ENCODE assay signal across 1 cellular context in the genomic region with DNA sequence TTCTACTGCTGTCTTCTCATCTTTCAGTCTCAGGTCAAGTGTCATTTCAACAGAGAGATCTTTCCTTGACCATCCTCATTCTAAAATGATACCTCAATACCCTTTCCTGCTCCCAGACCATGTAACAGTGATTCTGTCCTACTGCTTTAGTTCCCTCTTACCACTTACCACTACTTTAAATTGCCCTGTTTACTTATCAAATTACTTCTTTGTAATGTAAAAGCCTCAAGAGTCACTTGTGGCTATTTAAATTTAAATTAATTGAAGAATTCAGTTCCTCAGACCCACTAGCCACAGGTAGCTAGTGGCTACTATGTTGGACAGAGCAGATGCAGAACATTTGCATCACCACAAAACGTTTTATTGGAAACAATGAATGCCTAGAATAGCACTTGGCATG.
A peak's percentile ranks its signal among the peaks of the same experiment; 100 is the strongest.
TF ChIP-seq lines count a peak whose summit lies in the region.

No MANE protein-coding gene starts in this region.

TF ChIP-seq in GM23338, 12 proteins besides CTCF, POLR2A, EP300 and RAD21:
- TF ChIP-seq, protein P1, sequence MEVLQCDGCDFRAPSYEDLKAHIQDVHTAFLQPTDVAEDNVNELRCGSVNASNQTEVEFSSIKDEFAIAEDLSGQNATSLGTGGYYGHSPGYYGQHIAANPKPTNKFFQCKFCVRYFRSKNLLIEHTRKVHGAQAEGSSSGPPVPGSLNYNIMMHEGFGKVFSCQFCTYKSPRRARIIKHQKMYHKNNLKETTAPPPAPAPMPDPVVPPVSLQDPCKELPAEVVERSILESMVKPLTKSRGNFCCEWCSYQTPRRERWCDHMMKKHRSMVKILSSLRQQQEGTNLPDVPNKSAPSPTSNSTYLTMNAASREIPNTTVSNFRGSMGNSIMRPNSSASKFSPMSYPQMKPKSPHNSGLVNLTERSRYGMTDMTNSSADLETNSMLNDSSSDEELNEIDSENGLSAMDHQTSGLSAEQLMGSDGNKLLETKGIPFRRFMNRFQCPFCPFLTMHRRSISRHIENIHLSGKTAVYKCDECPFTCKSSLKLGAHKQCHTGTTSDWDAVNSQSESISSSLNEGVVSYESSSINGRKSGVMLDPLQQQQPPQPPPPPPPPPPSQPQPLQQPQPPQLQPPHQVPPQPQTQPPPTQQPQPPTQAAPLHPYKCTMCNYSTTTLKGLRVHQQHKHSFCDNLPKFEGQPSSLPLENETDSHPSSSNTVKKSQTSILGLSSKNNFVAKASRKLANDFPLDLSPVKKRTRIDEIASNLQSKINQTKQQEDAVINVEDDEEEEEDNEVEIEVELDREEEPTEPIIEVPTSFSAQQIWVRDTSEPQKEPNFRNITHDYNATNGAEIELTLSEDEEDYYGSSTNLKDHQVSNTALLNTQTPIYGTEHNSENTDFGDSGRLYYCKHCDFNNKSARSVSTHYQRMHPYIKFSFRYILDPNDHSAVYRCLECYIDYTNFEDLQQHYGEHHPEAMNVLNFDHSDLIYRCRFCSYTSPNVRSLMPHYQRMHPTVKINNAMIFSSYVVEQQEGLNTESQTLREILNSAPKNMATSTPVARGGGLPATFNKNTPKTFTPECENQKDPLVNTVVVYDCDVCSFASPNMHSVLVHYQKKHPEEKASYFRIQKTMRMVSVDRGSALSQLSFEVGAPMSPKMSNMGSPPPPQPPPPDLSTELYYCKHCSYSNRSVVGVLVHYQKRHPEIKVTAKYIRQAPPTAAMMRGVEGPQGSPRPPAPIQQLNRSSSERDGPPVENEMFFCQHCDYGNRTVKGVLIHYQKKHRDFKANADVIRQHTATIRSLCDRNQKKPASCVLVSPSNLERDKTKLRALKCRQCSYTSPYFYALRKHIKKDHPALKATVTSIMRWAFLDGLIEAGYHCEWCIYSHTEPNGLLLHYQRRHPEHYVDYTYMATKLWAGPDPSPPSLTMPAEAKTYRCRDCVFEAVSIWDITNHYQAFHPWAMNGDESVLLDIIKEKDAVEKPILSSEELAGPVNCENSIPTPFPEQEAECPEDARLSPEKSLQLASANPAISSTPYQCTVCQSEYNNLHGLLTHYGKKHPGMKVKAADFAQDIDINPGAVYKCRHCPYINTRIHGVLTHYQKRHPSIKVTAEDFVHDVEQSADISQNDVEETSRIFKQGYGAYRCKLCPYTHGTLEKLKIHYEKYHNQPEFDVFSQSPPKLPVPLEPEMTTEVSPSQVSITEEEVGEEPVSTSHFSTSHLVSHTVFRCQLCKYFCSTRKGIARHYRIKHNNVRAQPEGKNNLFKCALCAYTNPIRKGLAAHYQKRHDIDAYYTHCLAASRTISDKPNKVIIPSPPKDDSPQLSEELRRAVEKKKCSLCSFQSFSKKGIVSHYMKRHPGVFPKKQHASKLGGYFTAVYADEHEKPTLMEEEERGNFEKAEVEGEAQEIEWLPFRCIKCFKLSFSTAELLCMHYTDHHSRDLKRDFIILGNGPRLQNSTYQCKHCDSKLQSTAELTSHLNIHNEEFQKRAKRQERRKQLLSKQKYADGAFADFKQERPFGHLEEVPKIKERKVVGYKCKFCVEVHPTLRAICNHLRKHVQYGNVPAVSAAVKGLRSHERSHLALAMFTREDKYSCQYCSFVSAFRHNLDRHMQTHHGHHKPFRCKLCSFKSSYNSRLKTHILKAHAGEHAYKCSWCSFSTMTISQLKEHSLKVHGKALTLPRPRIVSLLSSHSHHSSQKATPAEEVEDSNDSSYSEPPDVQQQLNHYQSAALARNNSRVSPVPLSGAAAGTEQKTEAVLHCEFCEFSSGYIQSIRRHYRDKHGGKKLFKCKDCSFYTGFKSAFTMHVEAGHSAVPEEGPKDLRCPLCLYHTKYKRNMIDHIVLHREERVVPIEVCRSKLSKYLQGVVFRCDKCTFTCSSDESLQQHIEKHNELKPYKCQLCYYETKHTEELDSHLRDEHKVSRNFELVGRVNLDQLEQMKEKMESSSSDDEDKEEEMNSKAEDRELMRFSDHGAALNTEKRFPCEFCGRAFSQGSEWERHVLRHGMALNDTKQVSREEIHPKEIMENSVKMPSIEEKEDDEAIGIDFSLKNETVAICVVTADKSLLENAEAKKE (CRISPR knock-in tag; IDR thresholded peaks at IDR 0.05), result no peak; the same call in 1 of the 2 replicates
- TF ChIP-seq POLR2AphosphoS5 (IDR thresholded peaks at IDR 0.05; ENCODE audit: low read depth) (no peak), NANOG (IDR thresholded peaks at IDR 0.05; ENCODE audit: borderline replicate concordance) (peak; percentile 89)
- TF ChIP-seq, protein P2, sequence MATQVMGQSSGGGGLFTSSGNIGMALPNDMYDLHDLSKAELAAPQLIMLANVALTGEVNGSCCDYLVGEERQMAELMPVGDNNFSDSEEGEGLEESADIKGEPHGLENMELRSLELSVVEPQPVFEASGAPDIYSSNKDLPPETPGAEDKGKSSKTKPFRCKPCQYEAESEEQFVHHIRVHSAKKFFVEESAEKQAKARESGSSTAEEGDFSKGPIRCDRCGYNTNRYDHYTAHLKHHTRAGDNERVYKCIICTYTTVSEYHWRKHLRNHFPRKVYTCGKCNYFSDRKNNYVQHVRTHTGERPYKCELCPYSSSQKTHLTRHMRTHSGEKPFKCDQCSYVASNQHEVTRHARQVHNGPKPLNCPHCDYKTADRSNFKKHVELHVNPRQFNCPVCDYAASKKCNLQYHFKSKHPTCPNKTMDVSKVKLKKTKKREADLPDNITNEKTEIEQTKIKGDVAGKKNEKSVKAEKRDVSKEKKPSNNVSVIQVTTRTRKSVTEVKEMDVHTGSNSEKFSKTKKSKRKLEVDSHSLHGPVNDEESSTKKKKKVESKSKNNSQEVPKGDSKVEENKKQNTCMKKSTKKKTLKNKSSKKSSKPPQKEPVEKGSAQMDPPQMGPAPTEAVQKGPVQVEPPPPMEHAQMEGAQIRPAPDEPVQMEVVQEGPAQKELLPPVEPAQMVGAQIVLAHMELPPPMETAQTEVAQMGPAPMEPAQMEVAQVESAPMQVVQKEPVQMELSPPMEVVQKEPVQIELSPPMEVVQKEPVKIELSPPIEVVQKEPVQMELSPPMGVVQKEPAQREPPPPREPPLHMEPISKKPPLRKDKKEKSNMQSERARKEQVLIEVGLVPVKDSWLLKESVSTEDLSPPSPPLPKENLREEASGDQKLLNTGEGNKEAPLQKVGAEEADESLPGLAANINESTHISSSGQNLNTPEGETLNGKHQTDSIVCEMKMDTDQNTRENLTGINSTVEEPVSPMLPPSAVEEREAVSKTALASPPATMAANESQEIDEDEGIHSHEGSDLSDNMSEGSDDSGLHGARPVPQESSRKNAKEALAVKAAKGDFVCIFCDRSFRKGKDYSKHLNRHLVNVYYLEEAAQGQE (IDR thresholded peaks at IDR 0.05; ENCODE audit: unreplicated experiment), result no peak
